ENCODE assay signal across 8 cellular contexts in the genomic region with DNA sequence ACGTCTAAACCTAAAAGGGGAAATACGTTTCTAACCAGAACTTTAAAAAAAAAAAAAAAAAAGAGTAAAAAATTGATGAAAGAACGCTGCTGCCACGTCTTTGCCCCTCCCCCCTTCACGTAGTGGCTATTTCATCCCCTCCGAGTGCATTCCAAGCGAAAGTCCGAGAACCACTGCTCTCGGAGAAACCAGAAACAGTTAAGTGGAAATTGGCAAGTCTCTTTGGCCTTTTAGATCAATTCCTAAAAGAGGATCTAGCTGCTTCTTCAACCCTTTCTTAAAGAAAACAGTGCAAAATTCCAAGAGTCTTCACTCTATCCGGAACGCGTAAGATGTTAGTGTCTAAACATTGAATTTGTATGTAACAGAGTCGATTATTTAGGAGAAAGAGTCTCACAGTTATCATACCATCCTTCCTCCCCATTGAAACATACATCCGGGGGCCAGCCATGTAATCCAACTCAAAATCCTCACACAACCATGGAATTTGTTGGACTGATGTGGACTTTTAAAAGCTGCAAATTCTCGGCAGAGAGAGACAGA. TPM values are rescaled to one million over a fixed set of nuclear protein-coding genes. Genes with fewer than 3 reads are reported as not detected.
DNase-seq lines count a peak whose midpoint lies in the region; ATAC-seq lines count a peak whose summit lies in the region.

No MANE protein-coding gene starts in this region.

- H3K4me2 ChIP-seq in Karpas-422 (ENCODE audit: low read depth, low read length, poor library complexity, severe bottlenecking): peak overlapping the region; percentile 91

- H3K4me1 ChIP-seq in ES-I3 (ENCODE audit: insufficient read depth, low read length): peaks cover 9% of the 10 kb centered on the region; the same call in 1 of the 2 replicates
- H3K4me1 ChIP-seq in Karpas-422 (ENCODE audit: low read length): peaks cover 44% of the 10 kb centered on the region

- H4K20me1 ChIP-seq in Karpas-422 (ENCODE audit: insufficient read depth, low read depth, low read length): no peaks in the 10 kb centered on the region

- DNase-seq in Karpas-422: peak; percentile 84
- DNase-seq in UCSD-AML1 (lab: John Stamatoyannopoulos, UW; ENCODE audit: unreplicated experiment): peak; percentile 43
- peak; percentile 90 for DNase-seq in left kidney (ENCODE audit: low read depth, low spot score)
- DNase-seq in stimulated activated CD8-positive, alpha-beta memory T cell treated with anti-CD3 and anti-CD28 coated beads, Interleukin-12 subunit alpha, Interleukin-12 subunit beta, amount 100 ng/mL, for 4 hours (ENCODE audit: low read depth): peak; percentile 10

- H3K27ac ChIP-seq in Karpas-422 (ENCODE audit: low read length) (peak overlapping the region; percentile 84), cingulate gyrus (ENCODE audit: low read depth, low read length) (peak overlapping the region; percentile 99)

- H3K36me3 ChIP-seq in ES-I3 (ENCODE audit: insufficient read depth, low read length) (no peaks in the 10 kb centered on the region), Karpas-422 (ENCODE audit: insufficient read depth, low read length) (0 out of 2 replicates have a peak, but pooled peaks cover 2% of the 10 kb centered on the region)

- H3K9me2 ChIP-seq in Karpas-422 (replicated peaks; ENCODE audit: insufficient read depth, low read length): no peaks in the 10 kb centered on the region

- peak overlapping the region; percentile 81 for H3K4me3 ChIP-seq in Karpas-422 (ENCODE audit: low read length)

- peaks cover 58% of the 10 kb centered on the region for H3K79me2 ChIP-seq in Karpas-422 (ENCODE audit: low read length)

- no peaks in the 10 kb centered on the region for H3K9me3 ChIP-seq in ES-I3 (ENCODE audit: control insufficient read depth, insufficient read depth, low read length)
- no peaks in the 10 kb centered on the region for H3K9me3 ChIP-seq in Karpas-422 (ENCODE audit: low read length)

- ATAC-seq in HG03439 (IDR thresholded peaks at IDR 0.05; ENCODE audit: unreplicated experiment) (no peak), GM21390 (IDR thresholded peaks at IDR 0.05; ENCODE audit: unreplicated experiment) (no peak)

- H3K9ac ChIP-seq in ES-I3 (ENCODE audit: low read depth, low read length) (peak overlapping the region; percentile 100), Karpas-422 (ENCODE audit: low read length) (peak overlapping the region; percentile 95)

- H3K27me3 ChIP-seq in Karpas-422 (ENCODE audit: low read length): no peaks in the 10 kb centered on the region

- peak overlapping the region; percentile 85; the same call in 1 of the 2 replicates for H2AFZ ChIP-seq in Karpas-422 (ENCODE audit: low read length)

RNA-seq across cellular contexts. Expression of a gene that starts 1.1 kb away (rescaled TPM):
- 71.2 and 107 TPM in 2 replicates for total RNA-seq in Karpas-422 (2014; rRNA removed; shearing (Covaris generic); ENCODE audit: low replicate concordance)

RNA-seq across cellular contexts. Expression of a gene that starts 14.7 kb away (rescaled TPM):
- 1.3 and 2.7 TPM in 2 replicates for total RNA-seq in Karpas-422 (2014; rRNA removed; shearing (Covaris generic); ENCODE audit: low replicate concordance)

Comparison
In these comparisons a context has a peak if more than half of its experiments do, and no peak if none do; other contexts are left out.
1. DNase-seq: peak in every context shown above with its lines; median percentile 90 in left kidney; 84 in Karpas-422; 43 in UCSD-AML1; 10 in stimulated activated CD8-positive, alpha-beta memory T cell treated with anti-CD3 and anti-CD28 coated beads, Interleukin-12 subunit alpha, Interleukin-12 subunit beta, amount 100 ng/mL, for 4 hours.